Comparison of ENCODE assay signal across 25 cellular contexts in genomic region chr3:47015151-47015550, GRCh38. TPM values are rescaled to one million over a fixed set of nuclear protein-coding genes. Genes with fewer than 3 reads are reported as not detected.
DNase-seq lines count a peak whose midpoint lies in the region; ATAC-seq and TF ChIP-seq lines count a peak whose summit lies in the region.
"Had no signal": no experiment of that assay in that cellular context is flagged by ENCODE, and none has a peak within 500 bp of the region (broad histone marks: within the 10 kb centered on the region; RNA-seq: fewer than 3 reads in every experiment).

No MANE protein-coding gene starts in this region.

- H3K9me3 Mint-ChIP-seq in natural killer cell (no peaks in the 10 kb centered on the region), immature natural killer cell (no peaks in the 10 kb centered on the region)
- no peaks in the 10 kb centered on the region for H3K9me3 Mint-ChIP-seq in natural killer cell treated with Interleukin-12 subunit alpha and Interleukin-12 subunit beta and Interleukin-15 and Interleukin-18, amount 100 ng/mL, for 72 hours
- H3K9me3 Mint-ChIP-seq: activated naive CD4-positive, alpha-beta T cell treated with anti-CD3 and anti-CD28 coated beads, Interleukin-2, amount 50 U/mL, for 24 hours had no signal

- ATAC-seq in natural killer cell, result no peak
- ATAC-seq in natural killer cell treated with Interleukin-12 subunit alpha and Interleukin-12 subunit beta and Interleukin-15 and Interleukin-18, amount 100 ng/mL, for 72 hours, result no peak
- ATAC-seq: esophagus mucosa had no signal

- peak overlapping the region; percentile 57 for H3K27ac ChIP-seq in KOPT-K1 (ENCODE audit: low read depth, low read length, poor library complexity, severe bottlenecking)
- no peak overlapping the region for H3K27ac ChIP-seq in Peyer's patch
- H3K27ac ChIP-seq: brain microvascular endothelial cell, neutrophil, PC-9, thyroid gland had no signal

- peaks cover 51 to 59% of the 10 kb centered on the region in 2 donors for H3K4me1 Mint-ChIP-seq in natural killer cell
- H3K4me1 Mint-ChIP-seq in natural killer cell treated with Interleukin-12 subunit alpha and Interleukin-12 subunit beta and Interleukin-15 and Interleukin-18, amount 100 ng/mL, for 72 hours (ENCODE audit: low read depth in 2 of 2), result peaks cover 57 to 60% of the 10 kb centered on the region in 2 donors
- H3K4me1 Mint-ChIP-seq in immature natural killer cell, result peaks cover 58 to 61% of the 10 kb centered on the region in 2 donors

- TF ChIP-seq CTCF in natural killer cell (IDR thresholded peaks at IDR 0.05), result no peak
- no peak for TF ChIP-seq CTCF in Peyer's patch (IDR thresholded peaks at IDR 0.05)
- TF ChIP-seq CTCF in GM20000 (IDR thresholded peaks at IDR 0.05; ENCODE audit: extremely low read depth, missing control alignments), result no peak

- H3K4me1 ChIP-seq in Peyer's patch, result peaks cover under 1 to 14% (median 9%) of the 10 kb centered on the region in 4 donors

- H3K36me3 ChIP-seq in KOPT-K1 (ENCODE audit: insufficient read depth, low read length) (peaks cover 90% of the 10 kb centered on the region), Peyer's patch (peaks cover 0 to 41% (median 0%) of the 10 kb centered on the region in 3 donors)

- no peaks in the 10 kb centered on the region for H3K27me3 Mint-ChIP-seq in natural killer cell (ENCODE audit: low read depth in 2 of 2)
- H3K27me3 Mint-ChIP-seq in natural killer cell treated with Interleukin-12 subunit alpha and Interleukin-12 subunit beta and Interleukin-15 and Interleukin-18, amount 100 ng/mL, for 72 hours, result no peaks in the 10 kb centered on the region
- H3K27me3 Mint-ChIP-seq in immature natural killer cell (ENCODE audit: low read depth in 3 of 3), result peaks cover 0 to 9% (median 2%) of the 10 kb centered on the region in 3 donors
- H3K27me3 Mint-ChIP-seq: activated naive CD4-positive, alpha-beta T cell treated with anti-CD3 and anti-CD28 coated beads, Interleukin-2, amount 50 U/mL, for 24 hours had no signal

- TF ChIP-seq POLR2A in Peyer's patch (IDR thresholded peaks at IDR 0.05), result no peak

- intact Hi-C loops in natural killer cell (cut with micrococcal nuclease), result no loop called here

- no peak overlapping the region for H3K4me3 ChIP-seq in Peyer's patch
- H3K4me3 ChIP-seq: PC-9, thyroid gland had no signal

- H3K36me3 Mint-ChIP-seq in natural killer cell (no peaks in the 10 kb centered on the region), immature natural killer cell (peaks cover 0 to 11% (median 3%) of the 10 kb centered on the region in 3 donors)
- H3K36me3 Mint-ChIP-seq in natural killer cell treated with Interleukin-12 subunit alpha and Interleukin-12 subunit beta and Interleukin-15 and Interleukin-18, amount 100 ng/mL, for 72 hours, result peaks cover 8% of the 10 kb centered on the region

- DNase-seq in natural killer cell (no peak), immature natural killer cell (no peak), HPDE6-E6E7 (ENCODE audit: extremely low spot score) (no peak), Peyer's patch (no peak), NCI-H446 (lab: John Stamatoyannopoulos, UW) (no peak), GM20000 (ENCODE audit: low spot score) (no peak)
- no peak for DNase-seq in natural killer cell treated with Interleukin-12 subunit alpha and Interleukin-12 subunit beta and Interleukin-15 and Interleukin-18, amount 100 ng/mL, for 72 hours (ENCODE audit: low spot score)
- DNase-seq: activated CD4-positive, alpha-beta T cell treated with anti-CD3 and anti-CD28 coated beads, Interleukin-2, amount 50 U/mL, for 48 hours; brain microvascular endothelial cell; COR-L47; DMS79; effector memory CD4-positive, alpha-beta T cell; foreskin melanocyte; hippocampal formation; NCI-H1417; NCI-H2081 treated with DMSO at 0.1 percent for 48 hours; NCI-H446 treated with DMSO at 0.1 percent for 48 hours; PC-9; small intestine; stimulated activated naive CD4-positive, alpha-beta T cell treated with Interleukin-2 at 50 U/mL for 16 hours; thyroid gland had no signal

- H3K9me3 ChIP-seq in KOPT-K1 (ENCODE audit: insufficient read depth, low read length, poor library complexity, severe bottlenecking) (no peaks in the 10 kb centered on the region), Peyer's patch (no peaks in the 10 kb centered on the region)
- H3K9me3 ChIP-seq: neutrophil, thyroid gland had no signal

- H3K4me3 Mint-ChIP-seq in natural killer cell (no peak overlapping the region), immature natural killer cell (no peak overlapping the region)
- H3K4me3 Mint-ChIP-seq in natural killer cell treated with Interleukin-12 subunit alpha and Interleukin-12 subunit beta and Interleukin-15 and Interleukin-18, amount 100 ng/mL, for 72 hours, result no peak overlapping the region
- H3K4me3 Mint-ChIP-seq: activated naive CD4-positive, alpha-beta T cell treated with anti-CD3 and anti-CD28 coated beads, Interleukin-2, amount 50 U/mL, for 24 hours had no signal

- H3K27ac Mint-ChIP-seq in natural killer cell, result peak overlapping the region; percentile 7 to 87
- H3K27ac Mint-ChIP-seq in natural killer cell treated with Interleukin-12 subunit alpha and Interleukin-12 subunit beta and Interleukin-15 and Interleukin-18, amount 100 ng/mL, for 72 hours, result peak overlapping the region in 1 of 2 donors; percentile 45
- H3K27ac Mint-ChIP-seq in immature natural killer cell, result peak overlapping the region; percentile 13 to 79 (median 58)
- H3K27ac Mint-ChIP-seq: activated naive CD4-positive, alpha-beta T cell treated with anti-CD3 and anti-CD28 coated beads, Interleukin-2, amount 50 U/mL, for 24 hours had no signal

- no peaks in the 10 kb centered on the region for H3K27me3 ChIP-seq in Peyer's patch
- H3K27me3 ChIP-seq: brain microvascular endothelial cell, neutrophil, thyroid gland had no signal

RNA-seq across cellular contexts. Expression of gene NBEAL2, which starts 35.7 kb away (rescaled TPM):
- total RNA-seq in natural killer cell (100 to 1,000 TPM; 453 to 536 (median 532) TPM), Peyer's patch (100 to 1,000 TPM; 111 to 304 (median 229) TPM)
- total RNA-seq in natural killer cell treated with Interleukin-12 subunit alpha and Interleukin-12 subunit beta and Interleukin-15 and Interleukin-18, amount 100 ng/mL, for 72 hours, result 100 to 1,000 TPM; 121 to 255 TPM
- polyA plus RNA-seq in immature natural killer cell, result 10 to 100 TPM in 1 of 3 donors, 1 to 10 TPM in 2; 7.9 to 28.4 (median 9.9) TPM

RNA-seq across cellular contexts. Expression of gene CCDC12, which starts 38.6 kb away (rescaled TPM):
- 100 to 1,000 TPM; 104 to 114 (median 111) TPM for total RNA-seq in natural killer cell
- 10 to 100 TPM; 58.0 to 89.8 TPM for total RNA-seq in natural killer cell treated with Interleukin-12 subunit alpha and Interleukin-12 subunit beta and Interleukin-15 and Interleukin-18, amount 100 ng/mL, for 72 hours
- polyA plus RNA-seq in immature natural killer cell, result 100 to 1,000 TPM; 114 to 174 (median 129) TPM
- total RNA-seq in Peyer's patch, result 10 to 100 TPM; 41.7 to 90.0 (median 59.2) TPM
